In the genomic region with DNA sequence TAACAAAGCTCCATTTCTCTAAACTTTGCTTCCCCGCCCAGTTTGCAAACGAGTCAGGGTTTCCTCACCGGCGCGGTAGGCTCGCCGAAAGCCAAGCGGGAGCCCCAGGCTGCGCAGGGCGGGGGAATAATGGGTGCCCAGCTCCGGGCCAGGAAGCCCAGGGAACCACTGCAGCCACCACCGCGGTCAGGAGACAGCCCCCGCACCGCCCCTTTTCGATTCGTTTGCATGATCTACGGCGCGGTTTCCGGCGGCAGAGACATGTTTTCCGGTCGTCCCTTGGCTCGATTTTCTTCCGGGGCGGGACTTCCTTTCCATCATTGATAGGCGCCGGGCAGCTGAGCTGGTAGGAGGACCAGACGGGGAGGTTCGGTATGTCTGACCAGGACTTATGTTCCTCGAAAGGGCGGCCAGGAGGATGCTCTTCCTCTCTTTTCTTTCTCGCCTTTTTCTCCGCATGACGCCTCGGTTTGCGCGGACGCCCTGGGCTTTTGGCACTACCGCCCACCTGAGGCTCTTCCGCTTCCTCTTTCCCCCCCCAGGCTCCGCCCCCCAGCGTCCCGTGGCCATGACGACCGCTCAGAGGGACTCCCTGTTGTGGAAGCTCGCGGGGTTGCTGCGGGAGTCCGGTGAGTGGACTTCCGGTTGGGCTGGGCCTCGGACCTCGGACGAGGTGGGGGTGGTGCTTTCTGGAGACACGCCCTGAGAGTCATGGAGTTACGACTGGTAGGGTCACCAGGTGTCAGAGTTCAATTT, we compare ENCODE assay signal across 1 cellular context.
TF ChIP-seq lines count a peak whose summit lies in the region.

A gene with protein sequence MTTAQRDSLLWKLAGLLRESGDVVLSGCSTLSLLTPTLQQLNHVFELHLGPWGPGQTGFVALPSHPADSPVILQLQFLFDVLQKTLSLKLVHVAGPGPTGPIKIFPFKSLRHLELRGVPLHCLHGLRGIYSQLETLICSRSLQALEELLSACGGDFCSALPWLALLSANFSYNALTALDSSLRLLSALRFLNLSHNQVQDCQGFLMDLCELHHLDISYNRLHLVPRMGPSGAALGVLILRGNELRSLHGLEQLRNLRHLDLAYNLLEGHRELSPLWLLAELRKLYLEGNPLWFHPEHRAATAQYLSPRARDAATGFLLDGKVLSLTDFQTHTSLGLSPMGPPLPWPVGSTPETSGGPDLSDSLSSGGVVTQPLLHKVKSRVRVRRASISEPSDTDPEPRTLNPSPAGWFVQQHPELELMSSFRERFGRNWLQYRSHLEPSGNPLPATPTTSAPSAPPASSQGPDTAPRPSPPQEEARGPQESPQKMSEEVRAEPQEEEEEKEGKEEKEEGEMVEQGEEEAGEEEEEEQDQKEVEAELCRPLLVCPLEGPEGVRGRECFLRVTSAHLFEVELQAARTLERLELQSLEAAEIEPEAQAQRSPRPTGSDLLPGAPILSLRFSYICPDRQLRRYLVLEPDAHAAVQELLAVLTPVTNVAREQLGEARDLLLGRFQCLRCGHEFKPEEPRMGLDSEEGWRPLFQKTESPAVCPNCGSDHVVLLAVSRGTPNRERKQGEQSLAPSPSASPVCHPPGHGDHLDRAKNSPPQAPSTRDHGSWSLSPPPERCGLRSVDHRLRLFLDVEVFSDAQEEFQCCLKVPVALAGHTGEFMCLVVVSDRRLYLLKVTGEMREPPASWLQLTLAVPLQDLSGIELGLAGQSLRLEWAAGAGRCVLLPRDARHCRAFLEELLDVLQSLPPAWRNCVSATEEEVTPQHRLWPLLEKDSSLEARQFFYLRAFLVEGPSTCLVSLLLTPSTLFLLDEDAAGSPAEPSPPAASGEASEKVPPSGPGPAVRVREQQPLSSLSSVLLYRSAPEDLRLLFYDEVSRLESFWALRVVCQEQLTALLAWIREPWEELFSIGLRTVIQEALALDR (plus strand): TSS at position 306 of the 756 bp plus-strand sequence. CDS start 263 bp downstream, at position 569.

TF ChIP-seq in HepG2, 621 proteins besides CTCF, POLR2A, EP300 and RAD21 (continued from another document and continues in another):
- TF ChIP-seq, protein P1, sequence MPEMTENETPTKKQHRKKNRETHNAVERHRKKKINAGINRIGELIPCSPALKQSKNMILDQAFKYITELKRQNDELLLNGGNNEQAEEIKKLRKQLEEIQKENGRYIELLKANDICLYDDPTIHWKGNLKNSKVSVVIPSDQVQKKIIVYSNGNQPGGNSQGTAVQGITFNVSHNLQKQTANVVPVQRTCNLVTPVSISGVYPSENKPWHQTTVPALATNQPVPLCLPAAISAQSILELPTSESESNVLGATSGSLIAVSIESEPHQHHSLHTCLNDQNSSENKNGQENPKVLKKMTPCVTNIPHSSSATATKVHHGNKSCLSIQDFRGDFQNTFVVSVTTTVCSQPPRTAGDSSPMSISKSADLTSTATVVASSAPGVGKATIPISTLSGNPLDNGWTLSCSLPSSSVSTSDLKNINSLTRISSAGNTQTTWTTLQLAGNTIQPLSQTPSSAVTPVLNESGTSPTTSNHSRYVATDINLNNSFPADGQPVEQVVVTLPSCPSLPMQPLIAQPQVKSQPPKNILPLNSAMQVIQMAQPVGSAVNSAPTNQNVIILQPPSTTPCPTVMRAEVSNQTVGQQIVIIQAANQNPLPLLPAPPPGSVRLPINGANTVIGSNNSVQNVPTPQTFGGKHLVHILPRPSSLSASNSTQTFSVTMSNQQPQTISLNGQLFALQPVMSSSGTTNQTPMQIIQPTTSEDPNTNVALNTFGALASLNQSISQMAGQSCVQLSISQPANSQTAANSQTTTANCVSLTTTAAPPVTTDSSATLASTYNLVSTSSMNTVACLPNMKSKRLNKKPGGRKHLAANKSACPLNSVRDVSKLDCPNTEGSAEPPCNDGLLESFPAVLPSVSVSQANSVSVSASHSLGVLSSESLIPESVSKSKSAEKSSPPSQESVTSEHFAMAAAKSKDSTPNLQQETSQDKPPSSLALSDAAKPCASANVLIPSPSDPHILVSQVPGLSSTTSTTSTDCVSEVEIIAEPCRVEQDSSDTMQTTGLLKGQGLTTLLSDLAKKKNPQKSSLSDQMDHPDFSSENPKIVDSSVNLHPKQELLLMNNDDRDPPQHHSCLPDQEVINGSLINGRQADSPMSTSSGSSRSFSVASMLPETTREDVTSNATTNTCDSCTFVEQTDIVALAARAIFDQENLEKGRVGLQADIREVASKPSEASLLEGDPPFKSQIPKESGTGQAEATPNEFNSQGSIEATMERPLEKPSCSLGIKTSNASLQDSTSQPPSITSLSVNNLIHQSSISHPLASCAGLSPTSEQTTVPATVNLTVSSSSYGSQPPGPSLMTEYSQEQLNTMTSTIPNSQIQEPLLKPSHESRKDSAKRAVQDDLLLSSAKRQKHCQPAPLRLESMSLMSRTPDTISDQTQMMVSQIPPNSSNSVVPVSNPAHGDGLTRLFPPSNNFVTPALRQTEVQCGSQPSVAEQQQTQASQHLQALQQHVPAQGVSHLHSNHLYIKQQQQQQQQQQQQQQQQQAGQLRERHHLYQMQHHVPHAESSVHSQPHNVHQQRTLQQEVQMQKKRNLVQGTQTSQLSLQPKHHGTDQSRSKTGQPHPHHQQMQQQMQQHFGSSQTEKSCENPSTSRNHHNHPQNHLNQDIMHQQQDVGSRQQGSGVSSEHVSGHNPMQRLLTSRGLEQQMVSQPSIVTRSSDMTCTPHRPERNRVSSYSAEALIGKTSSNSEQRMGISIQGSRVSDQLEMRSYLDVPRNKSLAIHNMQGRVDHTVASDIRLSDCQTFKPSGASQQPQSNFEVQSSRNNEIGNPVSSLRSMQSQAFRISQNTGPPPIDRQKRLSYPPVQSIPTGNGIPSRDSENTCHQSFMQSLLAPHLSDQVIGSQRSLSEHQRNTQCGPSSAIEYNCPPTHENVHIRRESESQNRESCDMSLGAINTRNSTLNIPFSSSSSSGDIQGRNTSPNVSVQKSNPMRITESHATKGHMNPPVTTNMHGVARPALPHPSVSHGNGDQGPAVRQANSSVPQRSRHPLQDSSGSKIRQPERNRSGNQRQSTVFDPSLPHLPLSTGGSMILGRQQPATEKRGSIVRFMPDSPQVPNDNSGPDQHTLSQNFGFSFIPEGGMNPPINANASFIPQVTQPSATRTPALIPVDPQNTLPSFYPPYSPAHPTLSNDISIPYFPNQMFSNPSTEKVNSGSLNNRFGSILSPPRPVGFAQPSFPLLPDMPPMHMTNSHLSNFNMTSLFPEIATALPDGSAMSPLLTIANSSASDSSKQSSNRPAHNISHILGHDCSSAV (CRISPR knock-in tag; IDR thresholded peaks at IDR 0.05; ENCODE audit: borderline replicate concordance) = peak; percentile 91; the same call in 1 of the 2 replicates
- peak; percentile 90 for TF ChIP-seq CHD2 (IDR thresholded peaks at IDR 0.05; ENCODE audit: low read depth, low read length)
- TF ChIP-seq, protein P2, sequence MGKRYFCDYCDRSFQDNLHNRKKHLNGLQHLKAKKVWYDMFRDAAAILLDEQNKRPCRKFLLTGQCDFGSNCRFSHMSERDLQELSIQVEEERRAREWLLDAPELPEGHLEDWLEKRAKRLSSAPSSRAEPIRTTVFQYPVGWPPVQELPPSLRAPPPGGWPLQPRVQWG (CRISPR knock-in tag; IDR thresholded peaks at IDR 0.05; ENCODE audit: borderline replicate concordance, low read depth) = no peak
- peak; percentile 78; the same call in 1 of the 2 replicates for TF ChIP-seq NFKB2 (CRISPR knock-in tag; IDR thresholded peaks at IDR 0.05; ENCODE audit: borderline replicate concordance)
- TF ChIP-seq TMF1 (CRISPR knock-in tag; IDR thresholded peaks at IDR 0.05; ENCODE audit: low read depth) = no peak
- TF ChIP-seq HMG20B (CRISPR knock-in tag; conservative IDR thresholded peaks at IDR 0.05) = 0 out of 2 replicates have a peak, but pooled peaks have one; percentile 44
- no peak for TF ChIP-seq BRCA1 (CRISPR knock-in tag; IDR thresholded peaks at IDR 0.05)
- peak; percentile 78 for TF ChIP-seq KDM2A (CRISPR knock-in tag; IDR thresholded peaks at IDR 0.05; ENCODE audit: borderline replicate concordance, low read depth)
- 0 out of 2 replicates have a peak, but pooled peaks have one; percentile 49 for TF ChIP-seq ZFP41 (CRISPR knock-in tag; IDR thresholded peaks at IDR 0.05; ENCODE audit: borderline replicate concordance)
- peak; percentile 76 for TF ChIP-seq HDAC2 (CRISPR knock-in tag; IDR thresholded peaks at IDR 0.05)
- peak; percentile 90 for TF ChIP-seq FOXK1 (CRISPR knock-in tag; IDR thresholded peaks at IDR 0.05; ENCODE audit: borderline replicate concordance, low read depth)
- peak; percentile 82 for TF ChIP-seq ETV5 (CRISPR knock-in tag; IDR thresholded peaks at IDR 0.05; ENCODE audit: borderline replicate concordance)
- peak; percentile 91; the same call in 1 of the 2 replicates for TF ChIP-seq ZNF510 (CRISPR knock-in tag; IDR thresholded peaks at IDR 0.05; ENCODE audit: low read depth)
- no peak for TF ChIP-seq SCMH1 (CRISPR knock-in tag; IDR thresholded peaks at IDR 0.05; ENCODE audit: borderline replicate concordance)
- TF ChIP-seq, protein P3, sequence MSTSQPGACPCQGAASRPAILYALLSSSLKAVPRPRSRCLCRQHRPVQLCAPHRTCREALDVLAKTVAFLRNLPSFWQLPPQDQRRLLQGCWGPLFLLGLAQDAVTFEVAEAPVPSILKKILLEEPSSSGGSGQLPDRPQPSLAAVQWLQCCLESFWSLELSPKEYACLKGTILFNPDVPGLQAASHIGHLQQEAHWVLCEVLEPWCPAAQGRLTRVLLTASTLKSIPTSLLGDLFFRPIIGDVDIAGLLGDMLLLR (CRISPR knock-in tag; IDR thresholded peaks at IDR 0.05) = 0 out of 2 replicates have a peak, but pooled peaks have one; percentile 50
- peak; percentile 47 for TF ChIP-seq JARID2 (CRISPR knock-in tag; IDR thresholded peaks at IDR 0.05; ENCODE audit: insufficient replicate concordance)
- TF ChIP-seq ZFP36L1 (CRISPR knock-in tag; IDR thresholded peaks at IDR 0.05) = peak; percentile 73; the same call in 1 of the 2 replicates
- TF ChIP-seq DMAP1 (CRISPR knock-in tag; IDR thresholded peaks at IDR 0.05) = peak; percentile 95
- TF ChIP-seq, protein P4, sequence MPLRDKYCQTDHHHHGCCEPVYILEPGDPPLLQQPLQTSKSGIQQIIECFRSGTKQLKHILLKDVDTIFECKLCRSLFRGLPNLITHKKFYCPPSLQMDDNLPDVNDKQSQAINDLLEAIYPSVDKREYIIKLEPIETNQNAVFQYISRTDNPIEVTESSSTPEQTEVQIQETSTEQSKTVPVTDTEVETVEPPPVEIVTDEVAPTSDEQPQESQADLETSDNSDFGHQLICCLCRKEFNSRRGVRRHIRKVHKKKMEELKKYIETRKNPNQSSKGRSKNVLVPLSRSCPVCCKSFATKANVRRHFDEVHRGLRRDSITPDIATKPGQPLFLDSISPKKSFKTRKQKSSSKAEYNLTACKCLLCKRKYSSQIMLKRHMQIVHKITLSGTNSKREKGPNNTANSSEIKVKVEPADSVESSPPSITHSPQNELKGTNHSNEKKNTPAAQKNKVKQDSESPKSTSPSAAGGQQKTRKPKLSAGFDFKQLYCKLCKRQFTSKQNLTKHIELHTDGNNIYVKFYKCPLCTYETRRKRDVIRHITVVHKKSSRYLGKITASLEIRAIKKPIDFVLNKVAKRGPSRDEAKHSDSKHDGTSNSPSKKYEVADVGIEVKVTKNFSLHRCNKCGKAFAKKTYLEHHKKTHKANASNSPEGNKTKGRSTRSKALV (CRISPR knock-in tag; IDR thresholded peaks at IDR 0.05) = peak; percentile 84
- TF ChIP-seq FOSL2 (CRISPR knock-in tag; IDR thresholded peaks at IDR 0.05) = peak; percentile 70
- TF ChIP-seq, protein P5, sequence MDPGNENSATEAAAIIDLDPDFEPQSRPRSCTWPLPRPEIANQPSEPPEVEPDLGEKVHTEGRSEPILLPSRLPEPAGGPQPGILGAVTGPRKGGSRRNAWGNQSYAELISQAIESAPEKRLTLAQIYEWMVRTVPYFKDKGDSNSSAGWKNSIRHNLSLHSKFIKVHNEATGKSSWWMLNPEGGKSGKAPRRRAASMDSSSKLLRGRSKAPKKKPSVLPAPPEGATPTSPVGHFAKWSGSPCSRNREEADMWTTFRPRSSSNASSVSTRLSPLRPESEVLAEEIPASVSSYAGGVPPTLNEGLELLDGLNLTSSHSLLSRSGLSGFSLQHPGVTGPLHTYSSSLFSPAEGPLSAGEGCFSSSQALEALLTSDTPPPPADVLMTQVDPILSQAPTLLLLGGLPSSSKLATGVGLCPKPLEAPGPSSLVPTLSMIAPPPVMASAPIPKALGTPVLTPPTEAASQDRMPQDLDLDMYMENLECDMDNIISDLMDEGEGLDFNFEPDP (CRISPR knock-in tag; conservative IDR thresholded peaks at IDR 0.05) = no peak
- peak; percentile 80; the same call in 1 of the 2 replicates for TF ChIP-seq ZNF383 (CRISPR knock-in tag; IDR thresholded peaks at IDR 0.05; ENCODE audit: borderline replicate concordance)
- TF ChIP-seq, protein P6, sequence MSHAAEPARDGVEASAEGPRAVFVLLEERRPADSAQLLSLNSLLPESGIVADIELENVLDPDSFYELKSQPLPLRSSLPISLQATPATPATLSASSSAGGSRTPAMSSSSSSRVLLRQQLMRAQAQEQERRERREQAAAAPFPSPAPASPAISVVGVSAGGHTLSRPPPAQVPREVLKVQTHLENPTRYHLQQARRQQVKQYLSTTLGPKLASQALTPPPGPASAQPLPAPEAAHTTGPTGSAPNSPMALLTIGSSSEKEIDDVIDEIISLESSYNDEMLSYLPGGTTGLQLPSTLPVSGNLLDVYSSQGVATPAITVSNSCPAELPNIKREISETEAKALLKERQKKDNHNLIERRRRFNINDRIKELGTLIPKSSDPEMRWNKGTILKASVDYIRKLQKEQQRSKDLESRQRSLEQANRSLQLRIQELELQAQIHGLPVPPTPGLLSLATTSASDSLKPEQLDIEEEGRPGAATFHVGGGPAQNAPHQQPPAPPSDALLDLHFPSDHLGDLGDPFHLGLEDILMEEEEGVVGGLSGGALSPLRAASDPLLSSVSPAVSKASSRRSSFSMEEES (CRISPR knock-in tag; IDR thresholded peaks at IDR 0.05) = peak; percentile 75
- TF ChIP-seq, protein P7, sequence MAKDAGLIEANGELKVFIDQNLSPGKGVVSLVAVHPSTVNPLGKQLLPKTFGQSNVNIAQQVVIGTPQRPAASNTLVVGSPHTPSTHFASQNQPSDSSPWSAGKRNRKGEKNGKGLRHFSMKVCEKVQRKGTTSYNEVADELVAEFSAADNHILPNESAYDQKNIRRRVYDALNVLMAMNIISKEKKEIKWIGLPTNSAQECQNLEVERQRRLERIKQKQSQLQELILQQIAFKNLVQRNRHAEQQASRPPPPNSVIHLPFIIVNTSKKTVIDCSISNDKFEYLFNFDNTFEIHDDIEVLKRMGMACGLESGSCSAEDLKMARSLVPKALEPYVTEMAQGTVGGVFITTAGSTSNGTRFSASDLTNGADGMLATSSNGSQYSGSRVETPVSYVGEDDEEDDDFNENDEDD (CRISPR knock-in tag; IDR thresholded peaks at IDR 0.05; ENCODE audit: borderline replicate concordance) = peak; percentile 58; the same call in 1 of the 2 replicates
- TF ChIP-seq SOX13 (IDR thresholded peaks at IDR 0.05) = no peak
- TF ChIP-seq SOX13 (CRISPR knock-in tag; conservative IDR thresholded peaks at IDR 0.05 in 1 of 2, IDR thresholded peaks at IDR 0.05 in 1 of 2) = peak in 1 of 2 experiments; percentile 2; a peak in 2 of 4 replicates
- 0 out of 2 replicates have a peak, but pooled peaks have one; percentile 76 for TF ChIP-seq RORA (CRISPR knock-in tag; IDR thresholded peaks at IDR 0.05)
